Comparison of ENCODE assay signal across 2 cellular contexts in the genomic region with DNA sequence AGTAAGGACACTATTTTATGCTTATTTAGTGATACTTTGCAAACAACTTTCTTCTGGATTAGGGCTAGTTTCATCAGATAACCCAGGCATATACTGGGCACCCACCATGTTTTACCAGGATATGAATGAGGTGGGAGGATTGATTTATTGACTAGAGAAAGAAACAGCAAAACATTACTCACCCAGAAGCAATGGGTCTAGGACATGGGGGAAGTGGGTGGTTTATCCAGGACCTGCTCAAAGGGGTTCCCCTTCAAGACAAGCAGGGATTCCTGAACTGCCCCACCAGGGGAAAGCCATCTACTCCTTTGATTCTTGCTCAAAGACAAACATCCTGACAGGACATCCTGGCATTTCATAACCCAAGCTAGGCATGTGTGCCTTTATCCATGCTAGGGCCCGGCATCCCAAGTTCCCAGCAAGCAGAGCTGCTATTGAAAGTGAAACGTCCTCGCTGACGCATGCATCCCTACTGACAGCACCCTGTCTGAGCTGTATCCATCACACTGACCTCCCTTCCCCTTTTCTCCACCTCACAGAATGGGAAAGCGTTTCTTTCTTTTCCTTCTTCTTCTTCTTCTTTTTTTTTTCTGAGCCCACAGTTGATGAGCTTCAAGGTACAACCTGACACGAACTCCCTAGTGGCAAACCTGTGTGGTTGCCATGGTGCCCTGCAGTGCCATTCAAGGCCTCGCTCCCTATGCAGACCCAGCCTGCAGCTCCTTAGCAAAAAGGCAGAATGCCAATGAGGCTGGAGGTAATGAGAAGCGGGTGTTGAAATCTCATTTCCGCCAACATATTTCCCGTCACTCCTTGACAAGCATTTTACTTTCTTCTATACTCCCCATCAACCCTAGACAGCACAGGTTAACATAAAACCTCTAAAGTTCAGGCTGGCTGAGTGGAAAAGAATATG.
TF ChIP-seq lines count a peak whose summit lies in the region.

No MANE protein-coding gene starts in this region.

TF ChIP-seq in SK-N-SH, 30 proteins besides CTCF, POLR2A, EP300 and RAD21 (continued from another document):
- TF ChIP-seq FOSL2 (IDR thresholded peaks at IDR 0.05; ENCODE audit: borderline replicate concordance, low read depth) = no peak
- TF ChIP-seq, protein P1, sequence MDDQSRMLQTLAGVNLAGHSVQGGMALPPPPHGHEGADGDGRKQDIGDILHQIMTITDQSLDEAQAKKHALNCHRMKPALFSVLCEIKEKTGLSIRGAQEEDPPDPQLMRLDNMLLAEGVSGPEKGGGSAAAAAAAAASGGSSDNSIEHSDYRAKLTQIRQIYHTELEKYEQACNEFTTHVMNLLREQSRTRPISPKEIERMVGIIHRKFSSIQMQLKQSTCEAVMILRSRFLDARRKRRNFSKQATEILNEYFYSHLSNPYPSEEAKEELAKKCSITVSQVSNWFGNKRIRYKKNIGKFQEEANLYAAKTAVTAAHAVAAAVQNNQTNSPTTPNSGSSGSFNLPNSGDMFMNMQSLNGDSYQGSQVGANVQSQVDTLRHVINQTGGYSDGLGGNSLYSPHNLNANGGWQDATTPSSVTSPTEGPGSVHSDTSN (IDR thresholded peaks at IDR 0.05) = 0 out of 2 replicates have a peak, but pooled peaks have one; percentile 6
- no peak for TF ChIP-seq ELF1 (IDR thresholded peaks at IDR 0.05)

TF ChIP-seq in SK-N-SH treated with all-trans-retinoic acid at 6 μM for 48 hours, 23 proteins besides CTCF, POLR2A, EP300 and RAD21 (continued from another document):
- no peak for TF ChIP-seq TSHZ2 (CRISPR knock-in tag; IDR thresholded peaks at IDR 0.05)
- TF ChIP-seq TOX (CRISPR knock-in tag; IDR thresholded peaks at IDR 0.05; ENCODE audit: borderline replicate concordance) = no peak
- TF ChIP-seq SNAI2 (CRISPR knock-in tag; IDR thresholded peaks at IDR 0.05) = no peak
- TF ChIP-seq TCF4 (CRISPR knock-in tag; IDR thresholded peaks at IDR 0.05; ENCODE audit: borderline replicate concordance) = no peak
- TF ChIP-seq ISL1 (CRISPR knock-in tag; IDR thresholded peaks at IDR 0.05) = no peak
- TF ChIP-seq ZNF70 (CRISPR knock-in tag; IDR thresholded peaks at IDR 0.05) = no peak
- no peak for TF ChIP-seq RARB (CRISPR knock-in tag; IDR thresholded peaks at IDR 0.05)
- TF ChIP-seq BACH2 (CRISPR knock-in tag; IDR thresholded peaks at IDR 0.05; ENCODE audit: borderline replicate concordance) = no peak
- TF ChIP-seq ZFP3 (CRISPR knock-in tag; IDR thresholded peaks at IDR 0.05) = no peak
- no peak for TF ChIP-seq ZFP30 (CRISPR knock-in tag; IDR thresholded peaks at IDR 0.05)
